Comparison of ENCODE assay signal across 8 cellular contexts in genomic region chr10:100482181-100482833, GRCh38. TPM values are rescaled to one million over a fixed set of nuclear protein-coding genes. Genes with fewer than 3 reads are reported as not detected.
DNase-seq lines count a peak whose midpoint lies in the region; ATAC-seq and TF ChIP-seq lines count a peak whose summit lies in the region.

No MANE protein-coding gene starts in this region.

- TF ChIP-seq RAD21 in IMR-90 (IDR thresholded peaks at IDR 0.05; ENCODE audit: low read length): peak; percentile 54

- no peak overlapping the region for H2AK5ac ChIP-seq in IMR-90 (ENCODE audit: low read depth, low read length)

- intact Hi-C loops in IMR-90 (cut with micrococcal nuclease) (loop anchor here (1.0 kb wide), 2 partner anchors 26 to 396 kb away; no protein-coding TSS in a partner anchor), natural killer cell (cut with micrococcal nuclease) (no loop called here)

- in situ Hi-C loops in IMR-90 (cut with MboI; ENCODE audit: low sequenced_read_pairs): no loop called here

- H3K4me1 ChIP-seq in IMR-90 (ENCODE audit: control insufficient read depth, insufficient read depth, low read length): peaks cover 4% of the 10 kb centered on the region; the same call in 1 of the 2 replicates

- peaks cover 23 to 48% of the 10 kb centered on the region in 2 donors for H3K27me3 Mint-ChIP-seq in natural killer cell (ENCODE audit: low read depth in 2 of 2)
- H3K27me3 Mint-ChIP-seq in stimulated activated naive B cell treated with anti-CD40 and anti-IgM and Interleukin-4, amounts not matched to agents 10 μg/mL and 1 μg/mL and 100 μg/mL, for 72 hours: peaks cover 31 to 35% of the 10 kb centered on the region in 2 donors

- no peak overlapping the region for H3K27ac Mint-ChIP-seq in natural killer cell
- H3K27ac Mint-ChIP-seq in stimulated activated naive B cell treated with anti-CD40 and anti-IgM and Interleukin-4, amounts not matched to agents 10 μg/mL and 1 μg/mL and 100 μg/mL, for 72 hours: no peak overlapping the region

- H3K23ac ChIP-seq in IMR-90 (ENCODE audit: low read depth, low read length): no peak overlapping the region

- H3K36me3 Mint-ChIP-seq in natural killer cell: no peaks in the 10 kb centered on the region
- peaks cover 15 to 22% of the 10 kb centered on the region in 2 donors for H3K36me3 Mint-ChIP-seq in stimulated activated naive B cell treated with anti-CD40 and anti-IgM and Interleukin-4, amounts not matched to agents 10 μg/mL and 1 μg/mL and 100 μg/mL, for 72 hours

- H3K79me1 ChIP-seq in IMR-90 (ENCODE audit: low read depth in 1 of 2, low read length in 2 of 2): no peaks in the 10 kb centered on the region

- no peak overlapping the region for H3K18ac ChIP-seq in IMR-90 (ENCODE audit: low read depth, low read length)

- no peak overlapping the region for H4K91ac ChIP-seq in IMR-90 (ENCODE audit: insufficient read depth, low read depth, low read length)

- peaks cover 36% of the 10 kb centered on the region for H3K27me3 ChIP-seq in IMR-90 (ENCODE audit: control insufficient read depth, insufficient read depth, low read length)

- H3K9me3 ChIP-seq in IMR-90 (ENCODE audit: control insufficient read depth, insufficient read depth, low read length): no peaks in the 10 kb centered on the region

- H3K56ac ChIP-seq in IMR-90 (ENCODE audit: extremely low read depth, insufficient read depth, low read length): no peak overlapping the region

- no peak overlapping the region for H2BK120ac ChIP-seq in IMR-90 (ENCODE audit: low read depth, low read length)

- ATAC-seq in GM18498 (IDR thresholded peaks at IDR 0.05; ENCODE audit: unreplicated experiment) (peak; percentile 53), IMR-90 (ENCODE audit: low read depth) (peak; percentile 84), natural killer cell (peak; percentile 69 to 72 (median 69)), GM21515 (IDR thresholded peaks at IDR 0.05; ENCODE audit: unreplicated experiment) (no peak)
- peak; percentile 59 to 62 for ATAC-seq in stimulated activated naive B cell treated with anti-CD40 and anti-IgM and Interleukin-4, amounts not matched to agents 10 μg/mL and 1 μg/mL and 100 μg/mL, for 72 hours (replicated peaks)

- CTCF ChIA-PET in IMR-90 (lab: Yijun Ruan, JAX): interaction anchor here (0.9 to 2.1 kb wide), 6 partner anchors 11 to 36 kb away, joined by 3 to 22 read pairs (median 14); no protein-coding TSS in a partner anchor

- peak overlapping the region; percentile 38 for H3K4me3 ChIP-seq in IMR-90 (ENCODE audit: insufficient read depth, low read depth, low read length)

- H2BK5ac ChIP-seq in IMR-90 (ENCODE audit: low read depth, low read length, poor library complexity, severe bottlenecking): no peak overlapping the region

- H3K36me3 ChIP-seq in IMR-90 (ENCODE audit: control insufficient read depth, insufficient read depth, low read length): peaks cover 1% of the 10 kb centered on the region; the same call in 1 of the 2 replicates

- no peak overlapping the region for H3K9ac ChIP-seq in IMR-90 (ENCODE audit: low read depth, low read length)

- dilution Hi-C loops in IMR-90 (cut with HindIII; ENCODE audit: low sequenced_read_pairs, unreplicated experiment): no loop called here

- no TSS peak for BruUV-seq in IMR-90 (replicated peaks; lab: Mats Ljungman, UMichigan)

- H4K5ac ChIP-seq in IMR-90 (ENCODE audit: low read depth, low read length): no peak overlapping the region

- DNase-seq in IMR-90: peak; percentile 74
- DNase-seq in RKO (ENCODE audit: low spot score): peak; percentile 57
- DNase-seq in activated effector memory CD4-positive, alpha-beta T cell treated with Interleukin-2 at 50 U/mL for 16 hours: peak; percentile 53
- peak; percentile 62 for DNase-seq in fibroblast of the conjunctiva (ENCODE audit: low read depth)
- DNase-seq in natural killer cell: peak; percentile 67
- DNase-seq in stimulated activated naive B cell treated with anti-CD40 and anti-IgM and Interleukin-4, amounts not matched to agents 10 μg/mL and 1 μg/mL and 100 μg/mL, for 72 hours: peak; percentile 41

- no peak overlapping the region for H3K4ac ChIP-seq in IMR-90 (ENCODE audit: low read depth, low read length)

- H4K8ac ChIP-seq in IMR-90 (ENCODE audit: low read depth in 2 of 2, low read length in 2 of 2): no peak overlapping the region

- H2BK20ac ChIP-seq in IMR-90 (ENCODE audit: low read depth, low read length): no peak overlapping the region

- H3K14ac ChIP-seq in IMR-90 (replicated peaks; ENCODE audit: low read depth, low read length): no peak overlapping the region

- H2AK9ac ChIP-seq in IMR-90 (replicated peaks; ENCODE audit: low read depth, low read length, poor library complexity): no peak overlapping the region

- TF ChIP-seq CTCF in IMR-90 (conservative IDR thresholded peaks at IDR 0.05; ENCODE audit: low read depth, low read length) (peak; percentile 75), natural killer cell (IDR thresholded peaks at IDR 0.05) (peak; percentile 97)

- peak overlapping the region; percentile 89 for H3K4me2 ChIP-seq in IMR-90 (ENCODE audit: low read depth, low read length)

- H3K27ac ChIP-seq in IMR-90 (ENCODE audit: insufficient read depth, low read length): no peak overlapping the region

- H3K9me3 Mint-ChIP-seq in natural killer cell: no peaks in the 10 kb centered on the region
- H3K9me3 Mint-ChIP-seq in stimulated activated naive B cell treated with anti-CD40 and anti-IgM and Interleukin-4, amounts not matched to agents 10 μg/mL and 1 μg/mL and 100 μg/mL, for 72 hours: peaks cover 2 to 3% of the 10 kb centered on the region in 2 donors

- no peaks in the 10 kb centered on the region for H3K9me1 ChIP-seq in IMR-90 (ENCODE audit: insufficient read depth, low read length)

- no peak for TF ChIP-seq POLR2A in IMR-90 (IDR thresholded peaks at IDR 0.05; ENCODE audit: low read depth, low read length)

- peak overlapping the region; percentile 91 for H2AFZ ChIP-seq in IMR-90 (replicated peaks; ENCODE audit: low read length, poor library complexity)

- peak overlapping the region; percentile 86 for H3K4me3 Mint-ChIP-seq in natural killer cell
- H3K4me3 Mint-ChIP-seq in stimulated activated naive B cell treated with anti-CD40 and anti-IgM and Interleukin-4, amounts not matched to agents 10 μg/mL and 1 μg/mL and 100 μg/mL, for 72 hours: peak overlapping the region; percentile 85 to 87

- POLR2A ChIA-PET in IMR-90 (lab: Charles Lee; ENCODE audit: unreplicated experiment): interaction anchor here (0.6 kb wide), 1 partner anchor 22 kb away, joined by 7 read pairs; no protein-coding TSS in a partner anchor

- H3K4me1 Mint-ChIP-seq in natural killer cell: peaks cover 21% of the 10 kb centered on the region in 2 donors
- H3K4me1 Mint-ChIP-seq in stimulated activated naive B cell treated with anti-CD40 and anti-IgM and Interleukin-4, amounts not matched to agents 10 μg/mL and 1 μg/mL and 100 μg/mL, for 72 hours: peaks cover 11 to 25% of the 10 kb centered on the region in 2 donors

- WGBS in IMR-90 (ENCODE audit: extremely low coverage in 2 of 2, insufficient read length in 1 of 2), 2 experiments: 2% methylated on average over 22 of the region's 59 CpGs; no CpG with 5 or more reads in 1 of the 2 experiments

- no peak overlapping the region for H2BK15ac ChIP-seq in IMR-90 (ENCODE audit: low read depth, low read length)

- no peaks in the 10 kb centered on the region; the same call in 1 of the 2 replicates for H4K20me1 ChIP-seq in IMR-90 (ENCODE audit: insufficient read depth, low read length)

TF ChIP-seq in IMR-90, 13 proteins besides CTCF, POLR2A, EP300 and RAD21:
- TF ChIP-seq RFX5 (IDR thresholded peaks at IDR 0.05; ENCODE audit: low read depth, low read length) (peak; percentile 71), CHD1 (IDR thresholded peaks at IDR 0.05; ENCODE audit: low read depth, low read length) (no peak), SMC3 (IDR thresholded peaks at IDR 0.05; ENCODE audit: low read depth, low read length) (peak; percentile 56)

RNA-seq across cellular contexts. Expression of gene WNT8B, which starts 19.5 kb away (rescaled TPM):
- not detected in 2 replicates for total RNA-seq in IMR-90 (2012; rRNA removed)
- polyA plus RNA-seq in IMR-90 (2012; rRNA removed): 0.03 TPM in 1 of 2 replicates, not detected in the other
- polyA plus RNA-seq in IMR-90 (2012; cell fraction: cytosol; rRNA removed): not detected in 2 replicates
- not detected in 2 replicates for polyA plus RNA-seq in IMR-90 (2012; cell fraction: nucleus; rRNA removed; ENCODE audit: low replicate concordance)
- not detected for total RNA-seq in natural killer cell

RNA-seq across cellular contexts. Expression of gene SEC31B, which starts 37.4 kb away (rescaled TPM):
- total RNA-seq in IMR-90 (2012; rRNA removed) (1.1 and 1.3 TPM in 2 replicates), natural killer cell (10 to 100 TPM; 32.6 to 38.6 (median 38.1) TPM)
- 6.1 and 8.1 TPM in 2 replicates for polyA plus RNA-seq in IMR-90 (2012; rRNA removed)
- 0.56 and 1.5 TPM in 2 replicates for polyA plus RNA-seq in IMR-90 (2012; cell fraction: cytosol; rRNA removed)
- polyA plus RNA-seq in IMR-90 (2012; cell fraction: nucleus; rRNA removed; ENCODE audit: low replicate concordance): 84.2 and 148 TPM in 2 replicates

RNA-seq across cellular contexts. Expression of gene NDUFB8, which starts 47.4 kb away (rescaled TPM):
- 98.3 and 99.1 TPM in 2 replicates for total RNA-seq in IMR-90 (2012; rRNA removed)
- polyA plus RNA-seq in IMR-90 (2012; rRNA removed): 265 and 333 TPM in 2 replicates
- 604 and 664 TPM in 2 replicates for polyA plus RNA-seq in IMR-90 (2012; cell fraction: cytosol; rRNA removed)
- polyA plus RNA-seq in IMR-90 (2012; cell fraction: nucleus; rRNA removed; ENCODE audit: low replicate concordance): 167 and 179 TPM in 2 replicates
- 100 to 1,000 TPM; 113 to 151 (median 137) TPM for total RNA-seq in natural killer cell

RNA-seq across cellular contexts. Expression of gene HIF1AN, which starts 53.4 kb away (rescaled TPM):
- total RNA-seq in IMR-90 (2012; rRNA removed) (10.2 and 10.3 TPM in 2 replicates), natural killer cell (10 to 100 TPM; 52.0 to 66.4 (median 58.7) TPM)
- polyA plus RNA-seq in IMR-90 (2012; rRNA removed): 6.1 and 10.3 TPM in 2 replicates
- polyA plus RNA-seq in IMR-90 (2012; cell fraction: cytosol; rRNA removed): 3.8 and 6.9 TPM in 2 replicates
- 5.0 and 17.2 TPM in 2 replicates for polyA plus RNA-seq in IMR-90 (2012; cell fraction: nucleus; rRNA removed; ENCODE audit: low replicate concordance)

Comparison
In these comparisons a context has a peak if more than half of its experiments do, and no peak if none do; other contexts are left out.
1. RNA of gene SEC31B, which starts 37.4 kb away (total RNA-seq): 32.6 to 38.6 TPM in natural killer cell; 1.1 to 1.3 TPM in IMR-90; every median in the first group is over 10 times any median in the second.
2. Peak in every context shown above with its lines, with median percentiles within 50 percentile points of each other: DNase-seq.